In genomic region chr14:58427289-58428010, GRCh38 we compare ENCODE assay signal across 8 cellular contexts. TPM values are rescaled to one million over a fixed set of nuclear protein-coding genes. Genes with fewer than 3 reads are reported as not detected.
DNase-seq lines count a peak whose midpoint lies in the region; ATAC-seq and TF ChIP-seq lines count a peak whose summit lies in the region.

TSS of gene KIAA0586 (plus strand) at chr14:58427719. CDS start at chr14:58428265, 546 bp downstream.
TSS of gene TIMM9 (minus strand) at chr14:58427531. CDS start at chr14:58411945, 15,586 bp downstream.

- DNase-seq in CD1c-positive myeloid dendritic cell (ENCODE audit: extremely low spot score) (peak; percentile 99), NCI-H82 treated with DMSO at 0.1 percent for 48 hours (lab: John Stamatoyannopoulos, UW; ENCODE audit: unreplicated experiment) (peak; percentile 88), right lobe of liver (peak; percentile 96 to 97 (median 96))
- DNase-seq in activated CD4-positive, alpha-beta memory T cell treated with anti-CD3 and anti-CD28 coated beads for 36 hours: peak; percentile 98
- peak; percentile 89 to 97 for DNase-seq in stimulated activated CD4-positive, alpha-beta T cell treated with anti-CD3 and anti-CD28 coated beads, Interleukin-4, amount 100 ng/mL, for 4 hours

- H3K36me3 ChIP-seq in duodenal mucosa (ENCODE audit: control insufficient read depth in 1 of 2, insufficient read depth in 2 of 2, low read length in 2 of 2): peaks cover 0 to 5% of the 10 kb centered on the region in 2 donors
- H3K36me3 ChIP-seq in right lobe of liver: peaks cover 0 to 11% (median 2%) of the 10 kb centered on the region in 4 donors

- H3K36me3 Mint-ChIP-seq in activated CD4-positive, alpha-beta memory T cell treated with anti-CD3 and anti-CD28 coated beads for 36 hours: peaks cover 18% of the 10 kb centered on the region

- H3K27me3 ChIP-seq in duodenal mucosa (ENCODE audit: control insufficient read depth in 1 of 2, insufficient read depth in 2 of 2, low read length in 2 of 2) (no peaks in the 10 kb centered on the region), right lobe of liver (no peaks in the 10 kb centered on the region)

- H3K27ac ChIP-seq in duodenal mucosa (ENCODE audit: low read depth, low read length) (peak within 1 kb of the TSS; percentile 86), right lobe of liver (peak within 1 kb of the TSS; percentile 87 to 98 (median 96))

- under 1% methylated on average over 30 of the region's 32 CpGs for WGBS in right lobe of liver (ENCODE audit: insufficient coverage, low coverage, low lambda C conversion rate, missing lambda C conversion rate)

- TF ChIP-seq CTCF in right lobe of liver (IDR thresholded peaks at IDR 0.05): no peak

- peaks cover 45% of the 10 kb centered on the region for H3K4me1 Mint-ChIP-seq in activated CD4-positive, alpha-beta memory T cell treated with anti-CD3 and anti-CD28 coated beads for 36 hours (ENCODE audit: low read depth)

- peak within 1 kb of the TSS; percentile 91 for H3K27ac Mint-ChIP-seq in activated CD4-positive, alpha-beta memory T cell treated with anti-CD3 and anti-CD28 coated beads for 36 hours

- H3K9ac ChIP-seq in duodenal mucosa (ENCODE audit: low read depth in 1 of 2, low read length in 2 of 2): peak within 1 kb of the TSS; percentile 86 to 92

- ATAC-seq in GM19438 (IDR thresholded peaks at IDR 0.05; ENCODE audit: low read depth, unreplicated experiment): peak; percentile 86
- peak; percentile 77 for ATAC-seq in HG03575 (IDR thresholded peaks at IDR 0.05; ENCODE audit: extremely low read depth, insufficient number of reproducible peaks, low FRiP score, unreplicated experiment)
- ATAC-seq in right lobe of liver: peak; percentile 96 to 98 (median 97)

- CTCF ChIA-PET in activated CD4-positive, alpha-beta memory T cell treated with anti-CD3 and anti-CD28 coated beads for 36 hours (lab: Charles Lee): interaction anchor here (1.2 to 1.5 kb wide), 3 partner anchors 20 to 183 kb away, joined by 3 to 5 read pairs (median 3); partner anchors contain the start of gene PSMA3

- POLR2A ChIA-PET in activated CD4-positive, alpha-beta memory T cell treated with anti-CD3 and anti-CD28 coated beads for 36 hours (lab: Charles Lee): interaction anchor here (0.5 to 2.7 kb wide), 12 partner anchors 10 to 1821 kb away, joined by 3 to 37 read pairs (median 4); partner anchors contain the start of genes ACTR10, AP5M1, ARID4A and EXOC5

- TF ChIP-seq POLR2A in right lobe of liver (IDR thresholded peaks at IDR 0.05): peak; percentile 87

- no peaks in the 10 kb centered on the region for H3K9me3 ChIP-seq in duodenal mucosa (ENCODE audit: control insufficient read depth in 1 of 2, low read length in 2 of 2)
- no peaks in the 10 kb centered on the region for H3K9me3 ChIP-seq in right lobe of liver

- H3K27me3 Mint-ChIP-seq in activated CD4-positive, alpha-beta memory T cell treated with anti-CD3 and anti-CD28 coated beads for 36 hours: peaks cover 2% of the 10 kb centered on the region

- H3K4me1 ChIP-seq in duodenal mucosa (ENCODE audit: control insufficient read depth in 1 of 2, insufficient read depth in 2 of 2, low read length in 2 of 2) (peaks cover 12 to 13% of the 10 kb centered on the region in 2 donors), right lobe of liver (peaks cover 0 to 26% (median 7%) of the 10 kb centered on the region in 4 donors)

- H3K4me3 ChIP-seq in duodenal mucosa (ENCODE audit: low read depth in 1 of 2, low read length in 2 of 2): peak within 1 kb of the TSS; percentile 92 to 97
- peak within 1 kb of the TSS; percentile 67 to 88 (median 73) for H3K4me3 ChIP-seq in right lobe of liver

- intact Hi-C loops in activated CD4-positive, alpha-beta memory T cell treated with anti-CD3 and anti-CD28 coated beads for 36 hours (cut with micrococcal nuclease): loop anchor here (1.0 to 10.0 kb wide), 8 partner anchors 31 to 1159 kb away; partner anchors contain the start of genes ACTR10, AP5M1, ARID4A and EXOC5
- intact Hi-C loops in right lobe of liver (cut with DNase I): no loop called here

- peak within 1 kb of the TSS; percentile 86 for H3K4me3 Mint-ChIP-seq in activated CD4-positive, alpha-beta memory T cell treated with anti-CD3 and anti-CD28 coated beads for 36 hours

- no peaks in the 10 kb centered on the region for H3K9me3 Mint-ChIP-seq in activated CD4-positive, alpha-beta memory T cell treated with anti-CD3 and anti-CD28 coated beads for 36 hours

RNA-seq across cellular contexts. Expression of gene KIAA0586, which starts in this region (rescaled TPM):
- total RNA-seq in activated CD4-positive, alpha-beta memory T cell treated with anti-CD3 and anti-CD28 coated beads for 36 hours: 10 to 100 TPM; 30.3 to 34.9 TPM
- 10 to 100 TPM in 2 of 6 experiments, 1 to 10 TPM in 4; 4.7 to 14.6 (median 9.0) TPM for total RNA-seq in right lobe of liver

RNA-seq across cellular contexts. Expression of gene TIMM9, which starts in this region (rescaled TPM):
- total RNA-seq in activated CD4-positive, alpha-beta memory T cell treated with anti-CD3 and anti-CD28 coated beads for 36 hours: 10 to 100 TPM; 61.4 to 66.7 TPM
- total RNA-seq in right lobe of liver: 10 to 100 TPM; 10.3 to 44.4 (median 18.2) TPM

Comparison
In these comparisons a context has a peak if more than half of its experiments do, and no peak if none do; other contexts are left out.
1. Peak in every context shown above with its lines: DNase-seq, ATAC-seq, H3K4me3 ChIP-seq and H3K27ac ChIP-seq.